20 cellular contexts compared by ENCODE assay signal in the genomic region with DNA sequence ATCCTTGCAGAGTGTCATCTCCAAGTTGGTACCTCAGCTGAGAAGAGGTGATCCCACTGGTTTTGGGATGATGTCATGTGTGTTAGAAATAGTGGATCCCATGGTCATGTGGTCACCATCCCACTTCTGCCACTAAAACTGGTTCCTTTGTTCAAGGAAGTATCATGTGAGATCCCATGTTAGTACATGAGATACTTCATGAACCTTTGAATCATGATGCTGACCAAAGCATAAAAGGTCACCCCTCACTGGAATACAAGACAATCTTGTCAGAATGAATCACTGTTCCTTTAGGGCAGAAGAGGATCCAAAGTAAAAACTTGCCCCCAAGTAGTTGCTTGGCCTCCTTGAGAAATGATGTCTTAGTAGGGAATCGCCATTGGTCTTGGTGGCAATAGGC.
DNase-seq lines count a peak whose midpoint lies in the region; ATAC-seq, FAIRE-seq and TF ChIP-seq lines count a peak whose summit lies in the region.
"Had no signal": no experiment of that assay in that cellular context is flagged by ENCODE, and none has a peak within 500 bp of the region (broad histone marks: within the 10 kb centered on the region; RNA-seq: fewer than 3 reads in every experiment).

No MANE protein-coding gene starts in this region.

- H3K4me3 ChIP-seq in HepG2 (replicated peaks in 1 of 3; ENCODE audit: insufficient read depth in 1 of 3, low read depth in 2 of 3, low read length in 3 of 3) (no peak overlapping the region), right lobe of liver (no peak overlapping the region)
- H3K4me3 ChIP-seq: A549; BLaER1 treated with 17β-estradiol and CSF1 and Interleukin-3, amounts not matched to agents 10 nM and 100 nM had no signal

- H3K27ac ChIP-seq in HepG2 (ENCODE audit: extremely low read length, insufficient read depth, low read length) (no peak overlapping the region), right lobe of liver (no peak overlapping the region)
- H3K27ac ChIP-seq: 22Rv1; A549; BLaER1 treated with 17β-estradiol and CSF1 and Interleukin-3, amounts not matched to agents 10 nM and 100 nM; C4-2B had no signal

- no peak overlapping the region for H2AFZ ChIP-seq in HepG2 (ENCODE audit: low read length)

- intact Hi-C loops in HepG2 (cut with micrococcal nuclease; ENCODE audit: unreplicated experiment) (loop anchor here (5.0 kb wide), 1 partner anchor 167 kb away; no protein-coding TSS in a partner anchor), right lobe of liver (cut with DNase I) (no loop called here)

- TF ChIP-seq CTCF in HepG2 (CRISPR knock-in tag; IDR thresholded peaks at IDR 0.05) (no peak), right lobe of liver (IDR thresholded peaks at IDR 0.05) (no peak)

- ATAC-seq in HepG2 (no peak), right lobe of liver (no peak)
- ATAC-seq: A549; CD8-positive, alpha-beta T cell had no signal

- TF ChIP-seq EP300 in HepG2 (IDR thresholded peaks at IDR 0.05; ENCODE audit: low read depth in 2 of 2, low read length in 2 of 2) (no peak), HepG2 (CRISPR knock-in tag; IDR thresholded peaks at IDR 0.05; ENCODE audit: borderline replicate concordance) (no peak)

- H4K20me1 ChIP-seq in HepG2 (ENCODE audit: insufficient read depth, low read length): no peaks in the 10 kb centered on the region
- H4K20me1 ChIP-seq: BLaER1 treated with 17β-estradiol and CSF1 and Interleukin-3, amounts not matched to agents 10 nM and 100 nM had no signal

- no peaks in the 10 kb centered on the region for H3K79me2 ChIP-seq in HepG2 (ENCODE audit: insufficient read depth, low read length)

- H3K36me3 ChIP-seq in HepG2 (replicated peaks in 1 of 2; ENCODE audit: control insufficient read depth in 1 of 2, insufficient read depth in 2 of 2, low read length in 2 of 2) (no peaks in the 10 kb centered on the region), right lobe of liver (no peaks in the 10 kb centered on the region)
- H3K36me3 ChIP-seq: BLaER1 treated with 17β-estradiol and CSF1 and Interleukin-3, amounts not matched to agents 10 nM and 100 nM had no signal

- POLR2A ChIA-PET in HepG2 (lab: Yijun Ruan, JAX): no interaction called here

- H3K9ac ChIP-seq in HepG2 (ENCODE audit: insufficient read depth, low read depth, low read length): no peak overlapping the region
- H3K9ac ChIP-seq: BLaER1 treated with 17β-estradiol and CSF1 and Interleukin-3, amounts not matched to agents 10 nM and 100 nM had no signal

- CTCF ChIA-PET in HepG2 (lab: Yijun Ruan, JAX; ENCODE audit: low intra/inter-chr PET ratio, low total read pairs): no interaction called here

- WGBS in HepG2 (ENCODE audit: low lambda C conversion rate): 9% methylated on average over 1 of the region's 1 CpG
- WGBS in right lobe of liver (ENCODE audit: insufficient coverage, low coverage, low lambda C conversion rate, missing lambda C conversion rate): 60% methylated on average over 1 of the region's 1 CpG

- no peak for FAIRE-seq in HepG2 (lab: Jason Lieb, UNC)
- FAIRE-seq in GM12891 (lab: Jason Lieb, UNC): no peak
- FAIRE-seq: A549, D721Med, GM12892, GM18507 had no signal

- H3K4me1 ChIP-seq in HepG2 (ENCODE audit: insufficient read depth, low read length): no peaks in the 10 kb centered on the region
- H3K4me1 ChIP-seq in right lobe of liver: no peaks in the 10 kb centered on the region
- H3K4me1 ChIP-seq: A549, Caco-2 had no signal

- H3K27me3 ChIP-seq in HepG2 (ENCODE audit: control insufficient read depth in 1 of 2, insufficient read depth in 2 of 2, low read length in 2 of 2) (no peaks in the 10 kb centered on the region), right lobe of liver (no peaks in the 10 kb centered on the region)
- H3K27me3 ChIP-seq: BLaER1 treated with 17β-estradiol and CSF1 and Interleukin-3, amounts not matched to agents 10 nM and 100 nM had no signal

- H3K9me3 ChIP-seq in HepG2 (ENCODE audit: low read length) (no peaks in the 10 kb centered on the region), right lobe of liver (no peaks in the 10 kb centered on the region)
- H3K9me3 ChIP-seq: A549; BLaER1 treated with 17β-estradiol and CSF1 and Interleukin-3, amounts not matched to agents 10 nM and 100 nM; Caco-2 had no signal

- TF ChIP-seq POLR2A in HepG2 (IDR thresholded peaks at IDR 0.05; ENCODE audit: insufficient read depth in 1 of 2, low read depth in 2 of 2, low read length in 2 of 2): no peak
- no peak for TF ChIP-seq POLR2A in right lobe of liver (IDR thresholded peaks at IDR 0.05)
- TF ChIP-seq POLR2A in GM12891 (IDR thresholded peaks at IDR 0.05; ENCODE audit: low read depth, low read length): no peak

- BruUV-seq in HepG2 (replicated peaks; lab: Mats Ljungman, UMichigan): no TSS peak

- in situ Hi-C loops in HepG2 (cut with HindIII; ENCODE audit: extremely low pct_ligation_motif_present, low pct_unique_long_range_greater_than_20kb): loop anchor here (10.0 kb wide), 1 partner anchor 954 kb away; no protein-coding TSS in a partner anchor

- DNase-seq in HepG2 (ENCODE audit: low spot score): no peak
- DNase-seq in right lobe of liver: no peak
- DNase-seq in foreskin melanocyte: peak; percentile 78
- no peak for DNase-seq in DMS53 (lab: John Stamatoyannopoulos, UW)
- DNase-seq in GM12891 (ENCODE audit: insufficient read length, low spot score): no peak
- DNase-seq: AML-193; Caco-2; Calu3; CD4-positive, alpha-beta T cell; CD8-positive, alpha-beta T cell; DMS79; DND-41; GDM1 had no signal

- no peak overlapping the region for H3K4me2 ChIP-seq in HepG2 (ENCODE audit: low read depth, low read length)
- H3K4me2 ChIP-seq: A549; BLaER1 treated with 17β-estradiol and CSF1 and Interleukin-3, amounts not matched to agents 10 nM and 100 nM had no signal

- TF ChIP-seq RAD21 in HepG2 (CRISPR knock-in tag; IDR thresholded peaks at IDR 0.05): no peak

TF ChIP-seq in HepG2, 621 proteins besides CTCF, POLR2A, EP300 and RAD21:
- TF ChIP-seq ATF7 (IDR thresholded peaks at IDR 0.05) (peak; percentile 83), ATF7 (CRISPR knock-in tag; IDR thresholded peaks at IDR 0.05) (no peak), ZBTB3 (CRISPR knock-in tag; IDR thresholded peaks at IDR 0.05; ENCODE audit: borderline replicate concordance, low read depth) (no peak), NCOA5 (CRISPR knock-in tag; IDR thresholded peaks at IDR 0.05) (no peak), MLLT10 (CRISPR knock-in tag; IDR thresholded peaks at IDR 0.05) (no peak)
- TF ChIP-seq, protein P1, sequence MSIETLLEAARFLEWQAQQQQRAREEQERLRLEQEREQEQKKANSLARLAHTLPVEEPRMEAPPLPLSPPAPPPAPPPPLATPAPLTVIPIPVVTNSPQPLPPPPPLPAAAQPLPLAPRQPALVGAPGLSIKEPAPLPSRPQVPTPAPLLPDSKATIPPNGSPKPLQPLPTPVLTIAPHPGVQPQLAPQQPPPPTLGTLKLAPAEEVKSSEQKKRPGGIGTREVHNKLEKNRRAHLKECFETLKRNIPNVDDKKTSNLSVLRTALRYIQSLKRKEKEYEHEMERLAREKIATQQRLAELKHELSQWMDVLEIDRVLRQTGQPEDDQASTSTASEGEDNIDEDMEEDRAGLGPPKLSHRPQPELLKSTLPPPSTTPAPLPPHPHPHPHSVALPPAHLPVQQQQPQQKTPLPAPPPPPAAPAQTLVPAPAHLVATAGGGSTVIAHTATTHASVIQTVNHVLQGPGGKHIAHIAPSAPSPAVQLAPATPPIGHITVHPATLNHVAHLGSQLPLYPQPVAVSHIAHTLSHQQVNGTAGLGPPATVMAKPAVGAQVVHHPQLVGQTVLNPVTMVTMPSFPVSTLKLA (IDR thresholded peaks at IDR 0.05): no peak
- TF ChIP-seq, protein P2, sequence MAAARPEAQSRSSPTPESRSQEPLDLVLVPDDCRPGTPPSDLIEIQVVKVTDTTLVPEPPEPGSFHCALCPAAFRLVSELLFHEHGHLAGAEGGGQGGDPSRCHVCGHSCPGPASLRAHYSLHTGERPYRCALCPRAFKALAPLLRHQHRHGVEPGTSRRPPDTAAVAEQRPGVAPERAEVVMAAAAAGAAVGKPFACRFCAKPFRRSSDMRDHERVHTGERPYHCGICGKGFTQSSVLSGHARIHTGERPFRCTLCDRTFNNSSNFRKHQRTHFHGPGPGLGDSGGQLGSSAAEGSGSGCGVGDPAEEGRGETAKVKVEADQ (CRISPR knock-in tag; IDR thresholded peaks at IDR 0.05; ENCODE audit: borderline replicate concordance): no peak
TF ChIP-seq in HepG2: peak in this region for 1.

TF ChIP-seq in GM12891, 5 proteins besides CTCF, POLR2A, EP300 and RAD21:
- TF ChIP-seq POLR2AphosphoS5 (IDR thresholded peaks at IDR 0.05; ENCODE audit: low read depth, low read length) (no peak), TAF1 (IDR thresholded peaks at IDR 0.05; ENCODE audit: low read depth, low read length) (no peak), PAX5 (IDR thresholded peaks at IDR 0.05; ENCODE audit: insufficient read depth, low read length, severe bottlenecking) (no peak), POU2F2 (IDR thresholded peaks at IDR 0.05; ENCODE audit: low read depth, low read length) (no peak), SPI1 (IDR thresholded peaks at IDR 0.05; ENCODE audit: low read depth, low read length) (no peak)
